8 cellular contexts compared by ENCODE assay signal in genomic region chr19:18589380-18590272, GRCh38. TPM values are rescaled to one million over a fixed set of nuclear protein-coding genes. Genes with fewer than 3 reads are reported as not detected.
DNase-seq lines count a peak whose midpoint lies in the region; ATAC-seq and TF ChIP-seq lines count a peak whose summit lies in the region.

No MANE protein-coding gene starts in this region.

- peaks cover 20% of the 10 kb centered on the region for H3K27me3 Mint-ChIP-seq in progenitor cell of endocrine pancreas

- TF ChIP-seq CTCF in RWPE1 (conservative IDR thresholded peaks at IDR 0.05; ENCODE audit: low read depth) (no peak), progenitor cell of endocrine pancreas (IDR thresholded peaks at IDR 0.05; ENCODE audit: unreplicated experiment) (no peak)

- peak; percentile 71 for DNase-seq in DMS153 (lab: John Stamatoyannopoulos, UW)
- DNase-seq in RWPE1 (ENCODE audit: low spot score), result peak; percentile 58
- peak; percentile 74 to 79 for DNase-seq in activated naive CD4-positive, alpha-beta T cell treated with anti-CD3 and anti-CD28 coated beads, Interleukin-2, amount 50 U/mL, for 72 hours (ENCODE audit: low spot score in 2 of 2)
- peak; percentile 78 for DNase-seq in cardiac septum (ENCODE audit: low spot score)
- DNase-seq in progenitor cell of endocrine pancreas (ENCODE audit: low spot score, unreplicated experiment), result peak; percentile 58
- DNase-seq in GM19240 (ENCODE audit: insufficient read length, low spot score), result no peak

- peak overlapping the region; percentile 78 to 87 for H3K27ac Mint-ChIP-seq in activated naive CD4-positive, alpha-beta T cell treated with anti-CD3 and anti-CD28 coated beads, Interleukin-2, amount 50 U/mL, for 72 hours
- H3K27ac Mint-ChIP-seq in progenitor cell of endocrine pancreas, result peak overlapping the region; percentile 93

- H3K9ac ChIP-seq in HUES48 (ENCODE audit: low read depth, low read length), result peak overlapping the region; percentile 78

- H3K27ac ChIP-seq in HUES48 (ENCODE audit: low read depth, low read length) (peak overlapping the region; percentile 95), RWPE1 (peak overlapping the region; percentile 96)

- no peaks in the 10 kb centered on the region for H3K9me3 Mint-ChIP-seq in activated naive CD4-positive, alpha-beta T cell treated with anti-CD3 and anti-CD28 coated beads, Interleukin-2, amount 50 U/mL, for 72 hours
- H3K9me3 Mint-ChIP-seq in progenitor cell of endocrine pancreas (ENCODE audit: low read depth), result no peaks in the 10 kb centered on the region

- ATAC-seq in GM21390 (IDR thresholded peaks at IDR 0.05; ENCODE audit: unreplicated experiment), result peak; percentile 33
- peak; percentile 69 for ATAC-seq in activated naive CD4-positive, alpha-beta T cell treated with anti-CD3 and anti-CD28 coated beads, Interleukin-2, amount 50 U/mL, for 72 hours

- intact Hi-C loops in cardiac septum (cut with DNase I), result loop anchor here (5.0 kb wide), 3 partner anchors 83 to 258 kb away; no protein-coding TSS in a partner anchor

- no peaks in the 10 kb centered on the region for H3K9me3 ChIP-seq in HUES48 (ENCODE audit: control insufficient read depth, insufficient read depth, low read length)

- peaks cover 14% of the 10 kb centered on the region for H3K4me1 Mint-ChIP-seq in progenitor cell of endocrine pancreas (ENCODE audit: low read depth)

- peak overlapping the region; percentile 82 for H3K4me3 ChIP-seq in HUES48 (ENCODE audit: low read depth, low read length)

- peaks cover under 1% of the 10 kb centered on the region; the same call in 1 of the 2 replicates for H3K27me3 ChIP-seq in HUES48 (ENCODE audit: control insufficient read depth, insufficient read depth, low read length)

- POLR2A ChIA-PET in RWPE1 (lab: Yijun Ruan, JAX; ENCODE audit: low non-redundant PET), result interaction anchor here (0.6 to 1.1 kb wide), 7 partner anchors 34 to 287 kb away, joined by 3 to 6 read pairs (median 4); partner anchors contain the start of genes ELL and FKBP8

- peaks cover 21% of the 10 kb centered on the region for H3K4me1 ChIP-seq in HUES48 (ENCODE audit: control insufficient read depth, insufficient read depth, low read length)

- peak overlapping the region; percentile 78 for H3K4me3 Mint-ChIP-seq in progenitor cell of endocrine pancreas (ENCODE audit: low read depth)

- H3K36me3 ChIP-seq in HUES48 (ENCODE audit: control insufficient read depth, insufficient read depth, low read length), result peaks cover 3% of the 10 kb centered on the region; the same call in 1 of the 2 replicates

- peaks cover 0 to 8% of the 10 kb centered on the region in 2 donors for H3K36me3 Mint-ChIP-seq in activated naive CD4-positive, alpha-beta T cell treated with anti-CD3 and anti-CD28 coated beads, Interleukin-2, amount 50 U/mL, for 72 hours
- H3K36me3 Mint-ChIP-seq in progenitor cell of endocrine pancreas (ENCODE audit: insufficient read depth), result peaks cover 2% of the 10 kb centered on the region

- CTCF ChIA-PET in RWPE1 (lab: Yijun Ruan, JAX), result interaction anchor here (0.6 to 3.2 kb wide), 15 partner anchors 10 to 225 kb away, joined by 3 to 8 read pairs (median 3); partner anchors contain the start of genes FKBP8 and UBA52

RNA-seq across cellular contexts. Expression of gene REX1BD, which starts 1.0 kb away (rescaled TPM):
- 10 to 100 TPM; 25.2 to 64.0 TPM for total RNA-seq in activated naive CD4-positive, alpha-beta T cell treated with anti-CD3 and anti-CD28 coated beads, Interleukin-2, amount 50 U/mL, for 72 hours
- 58.9 TPM for total RNA-seq in cardiac septum
- 66.5 and 67.4 TPM in 2 replicates for total RNA-seq in progenitor cell of endocrine pancreas

RNA-seq across cellular contexts. Expression of gene CRLF1, which starts 17.0 kb away (rescaled TPM):
- total RNA-seq in activated naive CD4-positive, alpha-beta T cell treated with anti-CD3 and anti-CD28 coated beads, Interleukin-2, amount 50 U/mL, for 72 hours, result not detected
- 29.6 TPM for total RNA-seq in cardiac septum
- total RNA-seq in progenitor cell of endocrine pancreas, result 4.4 and 6.0 TPM in 2 replicates

RNA-seq across cellular contexts. Expression of gene UBA52, which starts 18.0 kb away (rescaled TPM):
- total RNA-seq in activated naive CD4-positive, alpha-beta T cell treated with anti-CD3 and anti-CD28 coated beads, Interleukin-2, amount 50 U/mL, for 72 hours, result 1,000 to 10,000 TPM; 1,677 to 1,782 TPM
- total RNA-seq in cardiac septum (573 TPM), progenitor cell of endocrine pancreas (951 and 968 TPM in 2 replicates)

RNA-seq across cellular contexts. Expression of gene TMEM59L, which starts 23.0 kb away (rescaled TPM):
- total RNA-seq in activated naive CD4-positive, alpha-beta T cell treated with anti-CD3 and anti-CD28 coated beads, Interleukin-2, amount 50 U/mL, for 72 hours, result under 1 TPM in 1 of 2 donors, not detected in 1; 0.64 TPM
- total RNA-seq in cardiac septum, result 3.0 TPM
- 5.0 and 6.4 TPM in 2 replicates for total RNA-seq in progenitor cell of endocrine pancreas

RNA-seq across cellular contexts. Expression of gene KXD1, which starts 32.0 kb away (rescaled TPM):
- 100 to 1,000 TPM in 1 of 2 donors, 10 to 100 TPM in 1; 75.8 to 122 TPM for total RNA-seq in activated naive CD4-positive, alpha-beta T cell treated with anti-CD3 and anti-CD28 coated beads, Interleukin-2, amount 50 U/mL, for 72 hours
- total RNA-seq in cardiac septum (59.6 TPM), progenitor cell of endocrine pancreas (77.7 and 82.8 TPM in 2 replicates)
